ENCODE assay signal across 8 cellular contexts in the genomic region with DNA sequence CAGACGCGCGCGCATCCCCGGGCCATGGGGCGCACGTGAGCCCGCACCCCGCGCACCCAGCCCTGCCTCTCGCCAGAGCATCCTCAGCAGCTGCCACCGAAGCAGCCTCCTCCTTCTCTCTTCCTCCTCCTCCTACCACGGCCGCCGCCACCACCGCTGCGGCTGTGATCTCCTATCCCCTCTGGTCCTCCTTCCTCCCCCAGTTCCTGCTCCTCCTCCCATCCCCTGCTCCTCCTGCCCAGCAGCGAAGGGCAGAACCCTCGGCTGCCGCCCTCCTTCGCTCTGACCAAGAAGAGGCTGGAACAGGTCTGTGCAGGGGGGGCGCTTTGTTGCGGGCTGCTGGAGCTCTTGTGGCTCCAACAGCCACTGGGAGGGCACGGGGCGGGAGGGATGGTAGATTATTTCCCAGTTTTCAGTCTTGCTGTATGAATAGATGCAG.
DNase-seq lines count a peak whose midpoint lies in the region; ATAC-seq and TF ChIP-seq lines count a peak whose summit lies in the region.
"Had no signal": no experiment of that assay in that cellular context is flagged by ENCODE, and none has a peak within 500 bp of the region (broad histone marks: within the 10 kb centered on the region; RNA-seq: fewer than 3 reads in every experiment).

No MANE protein-coding gene starts in this region.

- DNase-seq in NCI-H1105 (lab: John Stamatoyannopoulos, UW) (peak; percentile 21), astrocyte of the cerebellum (ENCODE audit: low read depth) (no peak), iPS-NIHi7 (ENCODE audit: extremely low spot score) (peak; percentile 59), mucosa of gallbladder (ENCODE audit: low spot score) (no peak)
- DNase-seq in activated CD4-positive, alpha-beta T cell treated with anti-CD3 and anti-CD28 coated beads for 36 hours = no peak

- H3K36me3 ChIP-seq in subcutaneous abdominal adipose tissue (ENCODE audit: control insufficient read depth in 5 of 5, insufficient read depth in 5 of 5, low read length in 5 of 5) = no peaks in the 10 kb centered on the region

- H3K4me3 Mint-ChIP-seq in activated CD4-positive, alpha-beta T cell treated with anti-CD3 and anti-CD28 coated beads for 36 hours = no peak overlapping the region
- H3K4me3 Mint-ChIP-seq: natural killer cell treated with Interleukin-12 subunit alpha and Interleukin-12 subunit beta and Interleukin-15 and Interleukin-18, amount 100 ng/mL, for 72 hours had no signal

- H3K27ac ChIP-seq in subcutaneous abdominal adipose tissue (ENCODE audit: low read depth, low read length) = no peak overlapping the region

- intact Hi-C loops in activated CD4-positive, alpha-beta T cell treated with anti-CD3 and anti-CD28 coated beads for 36 hours (cut with DNase I, micrococcal nuclease) = no loop called here

- CTCF ChIA-PET in activated CD4-positive, alpha-beta T cell treated with anti-CD3 and anti-CD28 coated beads for 36 hours (lab: Charles Lee) = no interaction called here

- POLR2A ChIA-PET in activated CD4-positive, alpha-beta T cell treated with anti-CD3 and anti-CD28 coated beads for 36 hours (lab: Charles Lee) = no interaction called here

- ATAC-seq in GM21360 (IDR thresholded peaks at IDR 0.05; ENCODE audit: unreplicated experiment) = no peak
- no peak for ATAC-seq in activated CD4-positive, alpha-beta T cell treated with anti-CD3 and anti-CD28 coated beads for 36 hours
- ATAC-seq: natural killer cell treated with Interleukin-12 subunit alpha and Interleukin-12 subunit beta and Interleukin-15 and Interleukin-18, amount 100 ng/mL, for 72 hours had no signal

- no peaks in the 10 kb centered on the region for H3K36me3 Mint-ChIP-seq in activated CD4-positive, alpha-beta T cell treated with anti-CD3 and anti-CD28 coated beads for 36 hours (ENCODE audit: low read depth)
- H3K36me3 Mint-ChIP-seq: natural killer cell treated with Interleukin-12 subunit alpha and Interleukin-12 subunit beta and Interleukin-15 and Interleukin-18, amount 100 ng/mL, for 72 hours had no signal

- no peaks in the 10 kb centered on the region for H3K9me3 Mint-ChIP-seq in activated CD4-positive, alpha-beta T cell treated with anti-CD3 and anti-CD28 coated beads for 36 hours (ENCODE audit: low read depth)
- H3K9me3 Mint-ChIP-seq: natural killer cell treated with Interleukin-12 subunit alpha and Interleukin-12 subunit beta and Interleukin-15 and Interleukin-18, amount 100 ng/mL, for 72 hours had no signal

- H3K4me3 ChIP-seq in astrocyte of the cerebellum (ENCODE audit: low read depth, low read length) (peak overlapping the region; percentile 40), subcutaneous abdominal adipose tissue (ENCODE audit: low read depth in 1 of 5, low read length in 5 of 5) (peak overlapping the region in 3 of 5 donors; percentile 20 to 47 (median 34))

- no peak overlapping the region for H3K27ac Mint-ChIP-seq in activated CD4-positive, alpha-beta T cell treated with anti-CD3 and anti-CD28 coated beads for 36 hours
- H3K27ac Mint-ChIP-seq: natural killer cell treated with Interleukin-12 subunit alpha and Interleukin-12 subunit beta and Interleukin-15 and Interleukin-18, amount 100 ng/mL, for 72 hours had no signal

- no peaks in the 10 kb centered on the region for H3K4me1 ChIP-seq in subcutaneous abdominal adipose tissue (ENCODE audit: control insufficient read depth in 5 of 5, insufficient read depth in 5 of 5, low read length in 5 of 5)

- H3K9me3 ChIP-seq in subcutaneous abdominal adipose tissue (ENCODE audit: control insufficient read depth in 5 of 5, low read length in 5 of 5) = no peaks in the 10 kb centered on the region

- H3K9ac ChIP-seq in subcutaneous abdominal adipose tissue (ENCODE audit: low read length in 5 of 5) = no peak overlapping the region

- no peaks in the 10 kb centered on the region for H3K4me1 Mint-ChIP-seq in activated CD4-positive, alpha-beta T cell treated with anti-CD3 and anti-CD28 coated beads for 36 hours

- peaks cover 6 to 27% (median 22%) of the 10 kb centered on the region in 5 donors for H3K27me3 ChIP-seq in subcutaneous abdominal adipose tissue (ENCODE audit: control insufficient read depth in 5 of 5, insufficient read depth in 4 of 5, low read length in 5 of 5)

- TF ChIP-seq CTCF in astrocyte of the cerebellum (IDR thresholded peaks at IDR 0.05; ENCODE audit: low read depth, low read length, missing control alignments) = no peak

- in situ Hi-C loops in astrocyte of the cerebellum (cut with HindIII; ENCODE audit: low sequenced_read_pairs) = loop anchor here (10.0 kb wide), 1 partner anchor 500 kb away; no protein-coding TSS in a partner anchor

- peaks cover 18% of the 10 kb centered on the region for H3K27me3 Mint-ChIP-seq in activated CD4-positive, alpha-beta T cell treated with anti-CD3 and anti-CD28 coated beads for 36 hours

Comparison
In these comparisons a context has a peak if more than half of its experiments do, and no peak if none do; other contexts are left out.
1. DNase-seq: peak in NCI-H1105 (single experiment) and iPS-NIHi7 (single experiment); none in astrocyte of the cerebellum (single experiment), mucosa of gallbladder (single experiment) and activated CD4-positive, alpha-beta T cell treated with anti-CD3 and anti-CD28 coated beads for 36 hours (single experiment).